In genomic region chr19:17394891-17395415, GRCh38 we compare ENCODE assay signal across 6 cellular contexts. TPM values are rescaled to one million over a fixed set of nuclear protein-coding genes. Genes with fewer than 3 reads are reported as not detected.
DNase-seq lines count a peak whose midpoint lies in the region; ATAC-seq and TF ChIP-seq lines count a peak whose summit lies in the region.

No MANE protein-coding gene starts in this region.

- no peaks in the 10 kb centered on the region for H3K36me3 ChIP-seq in testis (ENCODE audit: low read depth, missing control alignments)

- H3K27me3 ChIP-seq in testis: no peaks in the 10 kb centered on the region

- no peaks in the 10 kb centered on the region for H3K9me3 ChIP-seq in testis

- WGBS in testis, 2 donors: 30 to 38% methylated on average over 18 to 19 of the region's 19 CpGs

- H3K4me3 ChIP-seq in NB4 (ENCODE audit: low read depth, low read length) (no peak overlapping the region), testis (no peak overlapping the region)

- no peak for TF ChIP-seq POLR2A in NB4 (IDR thresholded peaks at IDR 0.05; ENCODE audit: extremely low read depth, insufficient read length)
- TF ChIP-seq POLR2A in testis (IDR thresholded peaks at IDR 0.05): no peak

- H3K27me3 Mint-ChIP-seq in CD14-positive monocyte (ENCODE audit: low read depth in 3 of 3): peaks cover 10 to 12% (median 10%) of the 10 kb centered on the region in 3 donors
- no peaks in the 10 kb centered on the region for H3K27me3 Mint-ChIP-seq in activated T-cell treated with anti-CD3 and anti-CD28 coated beads, Interleukin-2, amount 50 U/mL, for 24 hours

- peak overlapping the region in 1 of 2 donors; percentile 39 for H3K27ac ChIP-seq in testis

- intact Hi-C loops in CD14-positive monocyte (cut with micrococcal nuclease): loop anchor here in 1 of 2 donors (5.0 kb wide), 1 partner anchor 72 kb away; no protein-coding TSS in a partner anchor
- intact Hi-C loops in testis (cut with DNase I; ENCODE audit: low total_unique reads): no loop called here

- no peak overlapping the region for H3K4me3 Mint-ChIP-seq in CD14-positive monocyte
- peak overlapping the region; percentile 25 for H3K4me3 Mint-ChIP-seq in activated T-cell treated with anti-CD3 and anti-CD28 coated beads, Interleukin-2, amount 50 U/mL, for 24 hours

- peaks cover 0 to 8% (median 2%) of the 10 kb centered on the region in 7 donors for H3K9me3 Mint-ChIP-seq in CD14-positive monocyte
- no peaks in the 10 kb centered on the region for H3K9me3 Mint-ChIP-seq in activated T-cell treated with anti-CD3 and anti-CD28 coated beads, Interleukin-2, amount 50 U/mL, for 24 hours

- peak overlapping the region in 2 of 7 donors; percentile 71 to 78 for H3K27ac Mint-ChIP-seq in CD14-positive monocyte
- peak overlapping the region; percentile 67 for H3K27ac Mint-ChIP-seq in activated T-cell treated with anti-CD3 and anti-CD28 coated beads, Interleukin-2, amount 50 U/mL, for 24 hours

- DNase-seq in CD14-positive monocyte (ENCODE audit: low spot score): no peak
- peak; percentile 84 for DNase-seq in NB4 (ENCODE audit: low read depth)
- peak; percentile 75 for DNase-seq in activated T-cell treated with anti-CD3 and anti-CD28 coated beads, Interleukin-2, amount 50 U/mL, for 24 hours
- DNase-seq in iPS-NIHi11 (ENCODE audit: low spot score): peak; percentile 79
- DNase-seq in testis: peak; percentile 56

- H3K4me1 Mint-ChIP-seq in CD14-positive monocyte: peaks cover 30% of the 10 kb centered on the region
- H3K4me1 Mint-ChIP-seq in activated T-cell treated with anti-CD3 and anti-CD28 coated beads, Interleukin-2, amount 50 U/mL, for 24 hours (ENCODE audit: low read depth): peaks cover 20% of the 10 kb centered on the region

- TF ChIP-seq CTCF in CD14-positive monocyte (IDR thresholded peaks at IDR 0.05) (peak; percentile 83), NB4 (IDR thresholded peaks at IDR 0.05; ENCODE audit: low read depth, low read length) (peak; percentile 67), testis (IDR thresholded peaks at IDR 0.05) (peak in 2 of 3 experiments; percentile 48 to 54)

- H3K4me1 ChIP-seq in testis: peaks cover 8% of the 10 kb centered on the region

- peaks cover 11 to 30% of the 10 kb centered on the region in 2 donors for H3K36me3 Mint-ChIP-seq in CD14-positive monocyte
- H3K36me3 Mint-ChIP-seq in activated T-cell treated with anti-CD3 and anti-CD28 coated beads, Interleukin-2, amount 50 U/mL, for 24 hours (ENCODE audit: low read depth): peaks cover 13% of the 10 kb centered on the region

- no peak for ATAC-seq in GM21526 (IDR thresholded peaks at IDR 0.05; ENCODE audit: low FRiP score, unreplicated experiment)

RNA-seq across cellular contexts. Expression of gene CCDC194, which starts 1.0 kb away (rescaled TPM):
- polyA plus RNA-seq in CD14-positive monocyte (not detected), testis (ENCODE audit: insufficient read depth, low read depth, low replicate concordance) (0.45 TPM)
- total RNA-seq in testis: 1 to 10 TPM in 1 of 2 donors, not detected in 1; 1.3 TPM

RNA-seq across cellular contexts. Expression of gene BST2, which starts 10.5 kb away (rescaled TPM):
- polyA plus RNA-seq in CD14-positive monocyte (100 to 1,000 TPM; 272 to 284 TPM), testis (ENCODE audit: insufficient read depth, low read depth, low replicate concordance) (71.4 TPM)
- total RNA-seq in testis: 10 to 100 TPM; 37.4 to 64.4 TPM

RNA-seq across cellular contexts. Expression of gene PLVAP, which starts 17.8 kb away (rescaled TPM):
- polyA plus RNA-seq in CD14-positive monocyte (under 1 TPM in 1 of 2 donors, not detected in 1; 0.08 TPM), testis (ENCODE audit: insufficient read depth, low read depth, low replicate concordance) (20.5 TPM)
- 1 to 10 TPM; 3.4 to 4.4 TPM for total RNA-seq in testis

RNA-seq across cellular contexts. Expression of gene MVB12A, which starts 24.9 kb away (rescaled TPM):
- polyA plus RNA-seq in CD14-positive monocyte: 10 to 100 TPM; 43.2 to 43.7 TPM
- 10 to 100 TPM; 44.0 to 48.3 TPM for total RNA-seq in testis
- polyA plus RNA-seq in testis (ENCODE audit: insufficient read depth, low read depth, low replicate concordance): 28.6 TPM

RNA-seq across cellular contexts. Expression of gene TMEM221, which starts 53.5 kb away (rescaled TPM):
- polyA plus RNA-seq in CD14-positive monocyte: not detected
- total RNA-seq in testis: 1 to 10 TPM in 1 of 2 donors, under 1 TPM in 1; 0.68 to 2.6 TPM
- 1.4 TPM for polyA plus RNA-seq in testis (ENCODE audit: insufficient read depth, low read depth, low replicate concordance)

Comparison
In these comparisons a context has a peak if more than half of its experiments do, and no peak if none do; other contexts are left out.
1. RNA of gene PLVAP, which starts 17.8 kb away (polyA plus RNA-seq): 20.5 TPM in testis (single experiment); 0.08 TPM in CD14-positive monocyte; every median in the first group is over 10 times any median in the second.
2. Peak in every context shown above with its lines, with median percentiles within 50 percentile points of each other: CTCF ChIP-seq.